21 cellular contexts compared by ENCODE assay signal in the genomic region with DNA sequence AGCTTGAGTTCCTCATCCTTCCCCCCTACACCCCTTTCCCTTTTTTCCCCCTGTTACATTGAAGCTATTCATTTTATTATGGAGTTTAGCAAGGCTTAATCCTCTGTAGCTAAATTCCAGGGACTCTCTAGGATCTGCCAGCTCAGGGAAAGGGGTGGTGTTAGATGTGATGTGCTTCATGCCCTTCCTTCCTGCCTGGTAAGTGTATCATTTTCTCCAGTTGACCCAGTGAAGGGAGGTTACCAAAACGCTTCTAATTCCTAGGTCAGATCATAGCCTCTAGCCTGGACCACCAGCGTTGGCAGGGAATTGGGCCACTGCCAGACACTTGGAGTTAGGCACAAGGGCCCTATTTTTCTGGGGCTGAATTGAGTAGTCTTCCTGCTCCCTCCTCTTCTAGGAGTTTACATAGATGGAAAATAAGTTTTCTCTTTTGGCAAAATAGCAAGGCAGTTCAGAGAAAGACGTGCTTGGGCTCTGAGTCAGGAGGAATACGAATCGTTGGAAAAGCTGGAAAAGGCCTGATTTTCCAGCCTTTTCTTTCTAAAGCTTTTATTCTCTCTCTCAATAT.
DNase-seq lines count a peak whose midpoint lies in the region; FAIRE-seq and TF ChIP-seq lines count a peak whose summit lies in the region.
"Had no signal": no experiment of that assay in that cellular context is flagged by ENCODE, and none has a peak within 500 bp of the region (broad histone marks: within the 10 kb centered on the region; RNA-seq: fewer than 3 reads in every experiment).

No MANE protein-coding gene starts in this region.

- peaks cover 5% of the 10 kb centered on the region for H3K4me1 Mint-ChIP-seq in nephron progenitor cell
- peaks cover 20% of the 10 kb centered on the region for H3K4me1 Mint-ChIP-seq in neural progenitor cell
- H3K4me1 Mint-ChIP-seq: naive B cell had no signal

- peaks cover 12% of the 10 kb centered on the region for H3K27me3 Mint-ChIP-seq in nephron progenitor cell (ENCODE audit: low read depth, poor library complexity)
- H3K27me3 Mint-ChIP-seq in neural progenitor cell (ENCODE audit: insufficient read depth, low read depth), result no peaks in the 10 kb centered on the region
- H3K27me3 Mint-ChIP-seq: activated naive CD8-positive, alpha-beta T cell had no signal

- H3K4me3 ChIP-seq in SJSA1, result no peak overlapping the region
- H3K4me3 ChIP-seq in neural progenitor cell, result no peak overlapping the region
- H3K4me3 ChIP-seq: A549, gastrocnemius medialis, sigmoid colon had no signal

- H3K9me3 Mint-ChIP-seq in nephron progenitor cell (no peaks in the 10 kb centered on the region), neural progenitor cell (no peaks in the 10 kb centered on the region)

- DNase-seq in SJSA1 (ENCODE audit: low read depth in 1 of 2, low spot score in 2 of 2) (peak; percentile 46 to 52), fibroblast of gingiva (ENCODE audit: low read depth) (peak; percentile 2), nephron progenitor cell (no peak), SHP77 (lab: John Stamatoyannopoulos, UW) (no peak), neural progenitor cell (ENCODE audit: low spot score) (no peak), COR-L47 (lab: John Stamatoyannopoulos, UW) (no peak), NCI-H2107 (lab: John Stamatoyannopoulos, UW) (no peak)
- DNase-seq: activated T-cell treated with anti-CD3 and anti-CD28 coated beads for 4 hours; Caco-2; gastrocnemius medialis; kidney; naive B cell; NCI-H1417; NCI-H510A treated with DMSO at 0.1 percent for 48 hours; sigmoid colon; stimulated activated naive CD4-positive, alpha-beta T cell treated with Interleukin-2 at 50 U/mL for 16 hours had no signal

- H3K36me3 ChIP-seq in SJSA1, result no peaks in the 10 kb centered on the region
- H3K36me3 ChIP-seq in neural progenitor cell, result no peaks in the 10 kb centered on the region
- H3K36me3 ChIP-seq: gastrocnemius medialis, sigmoid colon had no signal

- H3K4me3 Mint-ChIP-seq in nephron progenitor cell (no peak overlapping the region), neural progenitor cell (no peak overlapping the region)
- H3K4me3 Mint-ChIP-seq: activated naive CD8-positive, alpha-beta T cell; naive B cell; T-helper 1 cell treated with Interleukin-12 subunit alpha and Interleukin-12 subunit beta and Interleukin-4 antibody, amounts not matched to agents 30 μg/mL and 1 μg/mL, for 36 hours had no signal

- no peaks in the 10 kb centered on the region for H3K9me3 ChIP-seq in SJSA1 (replicated peaks)
- H3K9me3 ChIP-seq in neural progenitor cell (ENCODE audit: low read depth), result no peaks in the 10 kb centered on the region
- H3K9me3 ChIP-seq: A549, Caco-2, gastrocnemius medialis, sigmoid colon had no signal

- H3K79me2 ChIP-seq in neural progenitor cell (ENCODE audit: low read depth), result no peaks in the 10 kb centered on the region

- no peak for TF ChIP-seq CTCF in nephron progenitor cell (IDR thresholded peaks at IDR 0.05)
- TF ChIP-seq CTCF in neural progenitor cell (IDR thresholded peaks at IDR 0.05), result no peak

- H3K4me2 ChIP-seq in neural progenitor cell, result no peak overlapping the region
- H3K4me2 ChIP-seq: A549 had no signal

- no peaks in the 10 kb centered on the region for H3K27me3 ChIP-seq in SJSA1 (replicated peaks)
- no peaks in the 10 kb centered on the region for H3K27me3 ChIP-seq in neural progenitor cell
- H3K27me3 ChIP-seq: gastrocnemius medialis, sigmoid colon had no signal

- peak; percentile 98 for FAIRE-seq in A204.1 (lab: Jason Lieb, UNC)
- FAIRE-seq: A549, H1, kidney had no signal

- H3K27ac ChIP-seq in SJSA1 (no peak overlapping the region), neural progenitor cell (no peak overlapping the region)
- H3K27ac ChIP-seq: A549, gastrocnemius medialis had no signal

- H3K36me3 Mint-ChIP-seq in nephron progenitor cell (ENCODE audit: low read depth) (no peaks in the 10 kb centered on the region), neural progenitor cell (peaks cover 10% of the 10 kb centered on the region)
- H3K36me3 Mint-ChIP-seq: activated naive CD8-positive, alpha-beta T cell; naive B cell had no signal

- no peaks in the 10 kb centered on the region; the same call in 1 of the 2 replicates for H3K4me1 ChIP-seq in SJSA1 (replicated peaks)
- peaks cover 4% of the 10 kb centered on the region for H3K4me1 ChIP-seq in neural progenitor cell
- H3K4me1 ChIP-seq: A549, Caco-2, gastrocnemius medialis had no signal

- H4K20me1 ChIP-seq in neural progenitor cell (ENCODE audit: low read depth), result no peaks in the 10 kb centered on the region

- H3K27ac Mint-ChIP-seq in nephron progenitor cell (peak overlapping the region; percentile 12), neural progenitor cell (no peak overlapping the region)
- H3K27ac Mint-ChIP-seq: activated naive CD8-positive, alpha-beta T cell; T-helper 1 cell treated with Interleukin-12 subunit alpha and Interleukin-12 subunit beta and Interleukin-4 antibody, amounts not matched to agents 30 μg/mL and 1 μg/mL, for 36 hours had no signal

- no peak overlapping the region for H2AFZ ChIP-seq in neural progenitor cell (replicated peaks)

- no peaks in the 10 kb centered on the region for H3F3A ChIP-seq in neural progenitor cell (ENCODE audit: low read depth)

- no peak overlapping the region for H3K9ac ChIP-seq in neural progenitor cell

Comparison
In these comparisons a context has a peak if more than half of its experiments do, and no peak if none do; other contexts are left out.
1. DNase-seq: peak in SJSA1 (2 of 2) and fibroblast of gingiva (single experiment); none in nephron progenitor cell (single experiment), SHP77 (0 of 2), neural progenitor cell (single experiment), COR-L47 (single experiment) and NCI-H2107 (single experiment).